ENCODE assay signal across 32 cellular contexts in the genomic region with DNA sequence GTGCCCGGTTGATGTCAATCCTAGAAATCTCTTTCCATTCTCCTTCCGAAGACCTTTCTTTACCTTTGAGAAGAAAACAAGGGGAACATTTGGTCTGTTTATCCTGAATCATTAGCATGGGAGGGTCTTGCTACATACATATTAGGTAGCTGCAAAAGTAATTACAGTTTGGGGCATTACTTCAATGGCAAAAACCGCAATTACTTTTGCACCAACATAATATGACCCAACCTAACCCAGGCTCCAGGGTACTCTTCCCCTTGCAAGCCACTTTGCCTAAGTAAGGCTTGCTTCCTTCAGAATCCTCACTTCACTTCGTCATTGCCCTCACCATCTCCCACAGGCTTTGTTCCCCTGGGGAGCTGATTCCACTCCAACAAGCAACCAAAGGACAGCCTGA.
"Had no signal": no experiment of that assay in that cellular context is flagged by ENCODE, and none has a peak within 500 bp of the region (broad histone marks: within the 10 kb centered on the region; RNA-seq: fewer than 3 reads in every experiment).

No MANE protein-coding gene starts in this region.

- H3K36me3 Mint-ChIP-seq: natural killer cell treated with Interleukin-12 subunit alpha and Interleukin-12 subunit beta and Interleukin-15 and Interleukin-18, amount 100 ng/mL, for 72 hours; stimulated activated memory B cell treated with anti-CD40 and anti-IgM and Interleukin-4, amounts not matched to agents 10 μg/mL and 1 μg/mL and 100 μg/mL, for 72 hours had no signal

- DNase-seq: naive thymus-derived CD8-positive, alpha-beta T cell; nephron progenitor cell; occipital lobe; ovary; posterior cingulate gyrus; psoas muscle; right cardiac atrium; spleen; stimulated activated CD4-positive, alpha-beta T cell treated with anti-CD3 and anti-CD28 coated beads, Interleukin-12 subunit alpha, Interleukin-12 subunit beta, amount 100 ng/mL, for 4 hours; stimulated activated CD4-positive, alpha-beta T cell treated with anti-CD3 and anti-CD28 coated beads, Interleukin-1b, Interleukin-23, amount 100 ng/mL, for 48 hours; stimulated activated CD4-positive, alpha-beta T cell treated with anti-CD3 and anti-CD28 coated beads, Interleukin-4, amount 100 ng/mL, for 1 hour; stimulated activated CD4-positive, alpha-beta T cell treated with anti-CD3 and anti-CD28 coated beads, Interleukin-4, amount 100 ng/mL, for 4 hours; stimulated activated CD8-positive, alpha-beta memory T cell treated with anti-CD3 and anti-CD28 coated beads, Interleukin-4, amount 100 ng/mL, for 48 hours; stimulated activated naive CD4-positive, alpha-beta T cell; stimulated activated naive CD8-positive, alpha-beta T cell treated with anti-CD3 and anti-CD28 coated beads, Interleukin-15, amount 100 ng/mL, for 72 hours; stimulated activated naive CD8-positive, alpha-beta T cell treated with anti-CD3 and anti-CD28 coated beads, Interleukin-15, Interleukin-2, amounts not matched to agents 100 U/mL and 50 U/mL, for 24 hours; substantia nigra; testis; tibial artery; transverse colon; upper lobe of left lung had no signal

- H3K27ac Mint-ChIP-seq: naive thymus-derived CD8-positive, alpha-beta T cell; natural killer cell treated with Interleukin-12 subunit alpha and Interleukin-12 subunit beta and Interleukin-15 and Interleukin-18, amount 100 ng/mL, for 72 hours; nephron progenitor cell; progenitor cell of endocrine pancreas; stimulated activated memory B cell treated with anti-CD40 and anti-IgM and Interleukin-4, amounts not matched to agents 10 μg/mL and 1 μg/mL and 100 μg/mL, for 72 hours; stimulated activated naive CD8-positive, alpha-beta T cell treated with anti-CD3 and anti-CD28 coated beads, Interleukin-15, amount 100 ng/mL, for 72 hours had no signal

- H3K27me3 Mint-ChIP-seq: natural killer cell treated with Interleukin-12 subunit alpha and Interleukin-12 subunit beta and Interleukin-15 and Interleukin-18, amount 100 ng/mL, for 72 hours; stimulated activated memory B cell treated with anti-CD40 and anti-IgM and Interleukin-4, amounts not matched to agents 10 μg/mL and 1 μg/mL and 100 μg/mL, for 72 hours; stimulated activated naive CD8-positive, alpha-beta T cell treated with anti-CD3 and anti-CD28 coated beads, Interleukin-15, amount 100 ng/mL, for 72 hours had no signal

- H3K9ac ChIP-seq: parathyroid adenoma had no signal

- H3K4me3 Mint-ChIP-seq: naive thymus-derived CD8-positive, alpha-beta T cell; natural killer cell treated with Interleukin-12 subunit alpha and Interleukin-12 subunit beta and Interleukin-15 and Interleukin-18, amount 100 ng/mL, for 72 hours; nephron progenitor cell; neural crest cell; stimulated activated memory B cell treated with anti-CD40 and anti-IgM and Interleukin-4, amounts not matched to agents 10 μg/mL and 1 μg/mL and 100 μg/mL, for 72 hours; stimulated activated naive CD8-positive, alpha-beta T cell treated with anti-CD3 and anti-CD28 coated beads, Interleukin-15, amount 100 ng/mL, for 72 hours had no signal

- H3K4me3 ChIP-seq: ovary, psoas muscle, skin epidermis, smooth muscle cell, spleen, suprapubic skin, testis, tibial artery, transverse colon, upper lobe of left lung, vagina had no signal

- H3K4me1 Mint-ChIP-seq: naive thymus-derived CD8-positive, alpha-beta T cell; stimulated activated memory B cell treated with anti-CD40 and anti-IgM and Interleukin-4, amounts not matched to agents 10 μg/mL and 1 μg/mL and 100 μg/mL, for 72 hours; stimulated activated naive CD8-positive, alpha-beta T cell treated with anti-CD3 and anti-CD28 coated beads, Interleukin-15, amount 100 ng/mL, for 72 hours had no signal

- H3K79me2 ChIP-seq: parathyroid adenoma had no signal

- H3K9me3 Mint-ChIP-seq: neural crest cell had no signal

- H3K27ac ChIP-seq: ovary, parathyroid adenoma, psoas muscle, skin epidermis, suprapubic skin, testis, tibial artery, transverse colon, upper lobe of left lung, vagina had no signal

- H3K4me2 ChIP-seq: smooth muscle cell had no signal

- H3K27me3 ChIP-seq: ovary, spleen, testis, transverse colon, upper lobe of left lung, vagina had no signal

- H3K4me1 ChIP-seq: psoas muscle, suprapubic skin, testis, tibial artery, transverse colon, upper lobe of left lung, vagina had no signal

- FAIRE-seq: urothelium cell line had no signal

- H3K36me3 ChIP-seq: ovary, spleen, suprapubic skin, tibial artery, transverse colon, upper lobe of left lung, vagina had no signal

- H2AFZ ChIP-seq: parathyroid adenoma had no signal

- ATAC-seq: naive thymus-derived CD8-positive, alpha-beta T cell; natural killer cell treated with Interleukin-12 subunit alpha and Interleukin-12 subunit beta and Interleukin-15 and Interleukin-18, amount 100 ng/mL, for 72 hours; psoas muscle; right cardiac atrium; sciatic nerve; stimulated activated memory B cell treated with anti-CD40 and anti-IgM and Interleukin-4, amounts not matched to agents 10 μg/mL and 1 μg/mL and 100 μg/mL, for 72 hours; stimulated activated naive CD8-positive, alpha-beta T cell treated with anti-CD3 and anti-CD28 coated beads, Interleukin-15, amount 100 ng/mL, for 72 hours; stimulated activated naive CD8-positive, alpha-beta T cell treated with anti-CD3 and anti-CD28 coated beads, Interleukin-15, Interleukin-2, amounts not matched to agents 100 U/mL and 50 U/mL, for 24 hours had no signal

- H3K9me3 ChIP-seq: ovary, psoas muscle, suprapubic skin, testis, tibial artery, transverse colon, upper lobe of left lung, vagina had no signal
